1 cellular context compared by ENCODE assay signal in the genomic region with DNA sequence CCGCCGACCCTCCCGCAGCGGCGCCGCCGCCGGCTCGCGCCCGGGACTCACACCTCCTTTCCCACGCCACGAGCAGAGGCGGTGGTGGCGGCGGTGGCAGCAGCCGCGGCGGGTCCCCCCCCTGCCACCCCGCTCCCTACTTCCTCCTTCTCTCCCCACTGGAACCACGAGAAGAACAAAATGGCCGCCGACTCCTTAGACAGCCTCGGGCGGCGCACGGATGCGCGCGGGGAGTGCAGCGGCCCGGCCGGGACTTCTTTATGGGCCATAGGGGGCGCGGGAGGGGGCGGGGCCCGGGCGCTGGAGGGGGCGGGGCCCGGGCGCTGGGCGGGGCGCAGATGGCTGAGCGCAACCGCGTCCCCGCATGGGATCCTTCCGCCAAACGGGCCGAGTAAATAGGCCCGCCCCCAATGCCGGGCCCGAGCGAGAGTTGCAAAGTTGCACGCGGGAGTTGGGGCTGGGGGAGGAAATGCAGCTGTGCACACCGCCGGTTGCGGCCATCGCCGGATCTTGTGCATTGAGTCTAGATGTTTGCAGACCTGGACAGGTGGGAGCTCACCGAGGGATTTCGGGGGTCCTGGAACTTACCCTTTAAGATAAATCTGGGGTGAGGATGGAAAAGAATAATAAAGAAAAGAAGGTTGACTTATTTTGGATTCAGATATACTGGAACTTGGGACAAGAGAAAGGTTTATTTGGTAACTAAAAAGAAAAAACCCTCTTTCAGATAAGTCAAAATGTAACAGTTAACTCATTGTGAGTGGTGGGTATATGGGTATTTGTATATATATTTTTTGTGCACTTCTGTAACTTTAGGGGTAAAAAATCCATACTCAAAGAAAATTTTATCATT.
TF ChIP-seq lines count a peak whose summit lies in the region.

A gene (minus strand): TSS at position 174 of the 853 bp plus-strand sequence. CDS start 184 bp downstream, outside the sequence.

TF ChIP-seq in HCT116, 20 proteins besides CTCF, POLR2A, EP300 and RAD21 (continued from another document):
- TF ChIP-seq, protein P1, sequence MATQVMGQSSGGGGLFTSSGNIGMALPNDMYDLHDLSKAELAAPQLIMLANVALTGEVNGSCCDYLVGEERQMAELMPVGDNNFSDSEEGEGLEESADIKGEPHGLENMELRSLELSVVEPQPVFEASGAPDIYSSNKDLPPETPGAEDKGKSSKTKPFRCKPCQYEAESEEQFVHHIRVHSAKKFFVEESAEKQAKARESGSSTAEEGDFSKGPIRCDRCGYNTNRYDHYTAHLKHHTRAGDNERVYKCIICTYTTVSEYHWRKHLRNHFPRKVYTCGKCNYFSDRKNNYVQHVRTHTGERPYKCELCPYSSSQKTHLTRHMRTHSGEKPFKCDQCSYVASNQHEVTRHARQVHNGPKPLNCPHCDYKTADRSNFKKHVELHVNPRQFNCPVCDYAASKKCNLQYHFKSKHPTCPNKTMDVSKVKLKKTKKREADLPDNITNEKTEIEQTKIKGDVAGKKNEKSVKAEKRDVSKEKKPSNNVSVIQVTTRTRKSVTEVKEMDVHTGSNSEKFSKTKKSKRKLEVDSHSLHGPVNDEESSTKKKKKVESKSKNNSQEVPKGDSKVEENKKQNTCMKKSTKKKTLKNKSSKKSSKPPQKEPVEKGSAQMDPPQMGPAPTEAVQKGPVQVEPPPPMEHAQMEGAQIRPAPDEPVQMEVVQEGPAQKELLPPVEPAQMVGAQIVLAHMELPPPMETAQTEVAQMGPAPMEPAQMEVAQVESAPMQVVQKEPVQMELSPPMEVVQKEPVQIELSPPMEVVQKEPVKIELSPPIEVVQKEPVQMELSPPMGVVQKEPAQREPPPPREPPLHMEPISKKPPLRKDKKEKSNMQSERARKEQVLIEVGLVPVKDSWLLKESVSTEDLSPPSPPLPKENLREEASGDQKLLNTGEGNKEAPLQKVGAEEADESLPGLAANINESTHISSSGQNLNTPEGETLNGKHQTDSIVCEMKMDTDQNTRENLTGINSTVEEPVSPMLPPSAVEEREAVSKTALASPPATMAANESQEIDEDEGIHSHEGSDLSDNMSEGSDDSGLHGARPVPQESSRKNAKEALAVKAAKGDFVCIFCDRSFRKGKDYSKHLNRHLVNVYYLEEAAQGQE (IDR thresholded peaks at IDR 0.05; ENCODE audit: low read depth): no peak
- no peak for TF ChIP-seq ZNF274 (IDR thresholded peaks at IDR 0.05; ENCODE audit: low read depth, low read length)
- TF ChIP-seq, protein P2, sequence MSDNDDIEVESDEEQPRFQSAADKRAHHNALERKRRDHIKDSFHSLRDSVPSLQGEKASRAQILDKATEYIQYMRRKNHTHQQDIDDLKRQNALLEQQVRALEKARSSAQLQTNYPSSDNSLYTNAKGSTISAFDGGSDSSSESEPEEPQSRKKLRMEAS (IDR thresholded peaks at IDR 0.05): peak; percentile 81
- no peak for TF ChIP-seq TCF7L2 (IDR thresholded peaks at IDR 0.05; ENCODE audit: borderline replicate concordance, extremely low read depth, insufficient read depth, insufficient read length)
- peak; percentile 97 for TF ChIP-seq YY1 (IDR thresholded peaks at IDR 0.05; ENCODE audit: extremely low read depth, insufficient replicate concordance, low read depth, low read length)
- peak; percentile 53; the same call in 1 of the 2 replicates for TF ChIP-seq SP1 (IDR thresholded peaks at IDR 0.05; ENCODE audit: low read depth)
- peak; percentile 33; the same call in 1 of the 2 replicates for TF ChIP-seq JUND (IDR thresholded peaks at IDR 0.05)
- no peak for TF ChIP-seq SRF (IDR thresholded peaks at IDR 0.05; ENCODE audit: low read depth)
- peak; percentile 95 for TF ChIP-seq POLR2AphosphoS5 (IDR thresholded peaks at IDR 0.05; ENCODE audit: low read depth, low read length)
- TF ChIP-seq, protein P3, sequence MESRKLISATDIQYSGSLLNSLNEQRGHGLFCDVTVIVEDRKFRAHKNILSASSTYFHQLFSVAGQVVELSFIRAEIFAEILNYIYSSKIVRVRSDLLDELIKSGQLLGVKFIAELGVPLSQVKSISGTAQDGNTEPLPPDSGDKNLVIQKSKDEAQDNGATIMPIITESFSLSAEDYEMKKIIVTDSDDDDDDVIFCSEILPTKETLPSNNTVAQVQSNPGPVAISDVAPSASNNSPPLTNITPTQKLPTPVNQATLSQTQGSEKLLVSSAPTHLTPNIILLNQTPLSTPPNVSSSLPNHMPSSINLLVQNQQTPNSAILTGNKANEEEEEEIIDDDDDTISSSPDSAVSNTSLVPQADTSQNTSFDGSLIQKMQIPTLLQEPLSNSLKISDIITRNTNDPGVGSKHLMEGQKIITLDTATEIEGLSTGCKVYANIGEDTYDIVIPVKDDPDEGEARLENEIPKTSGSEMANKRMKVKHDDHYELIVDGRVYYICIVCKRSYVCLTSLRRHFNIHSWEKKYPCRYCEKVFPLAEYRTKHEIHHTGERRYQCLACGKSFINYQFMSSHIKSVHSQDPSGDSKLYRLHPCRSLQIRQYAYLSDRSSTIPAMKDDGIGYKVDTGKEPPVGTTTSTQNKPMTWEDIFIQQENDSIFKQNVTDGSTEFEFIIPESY (IDR thresholded peaks at IDR 0.05; ENCODE audit: extremely low read depth, insufficient replicate concordance, low read length): peak; percentile 28
- no peak for TF ChIP-seq EZH2phosphoT487 (IDR thresholded peaks at IDR 0.05; ENCODE audit: borderline replicate concordance)
- TF ChIP-seq CBX3 (IDR thresholded peaks at IDR 0.05; ENCODE audit: low read depth): peak; percentile 25; the same call in 1 of the 2 replicates
- no peak for TF ChIP-seq FOSL1 (IDR thresholded peaks at IDR 0.05; ENCODE audit: low read depth)
- no peak for TF ChIP-seq ELF1 (IDR thresholded peaks at IDR 0.05; ENCODE audit: borderline replicate concordance, low read depth)
- peak; percentile 17; the same call in 1 of the 2 replicates for TF ChIP-seq ZFX (IDR thresholded peaks at IDR 0.05)
- TF ChIP-seq, protein P4, sequence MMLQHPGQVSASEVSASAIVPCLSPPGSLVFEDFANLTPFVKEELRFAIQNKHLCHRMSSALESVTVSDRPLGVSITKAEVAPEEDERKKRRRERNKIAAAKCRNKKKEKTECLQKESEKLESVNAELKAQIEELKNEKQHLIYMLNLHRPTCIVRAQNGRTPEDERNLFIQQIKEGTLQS (IDR thresholded peaks at IDR 0.05): no peak
